Comparison of ENCODE assay signal across 23 cellular contexts in the genomic region with DNA sequence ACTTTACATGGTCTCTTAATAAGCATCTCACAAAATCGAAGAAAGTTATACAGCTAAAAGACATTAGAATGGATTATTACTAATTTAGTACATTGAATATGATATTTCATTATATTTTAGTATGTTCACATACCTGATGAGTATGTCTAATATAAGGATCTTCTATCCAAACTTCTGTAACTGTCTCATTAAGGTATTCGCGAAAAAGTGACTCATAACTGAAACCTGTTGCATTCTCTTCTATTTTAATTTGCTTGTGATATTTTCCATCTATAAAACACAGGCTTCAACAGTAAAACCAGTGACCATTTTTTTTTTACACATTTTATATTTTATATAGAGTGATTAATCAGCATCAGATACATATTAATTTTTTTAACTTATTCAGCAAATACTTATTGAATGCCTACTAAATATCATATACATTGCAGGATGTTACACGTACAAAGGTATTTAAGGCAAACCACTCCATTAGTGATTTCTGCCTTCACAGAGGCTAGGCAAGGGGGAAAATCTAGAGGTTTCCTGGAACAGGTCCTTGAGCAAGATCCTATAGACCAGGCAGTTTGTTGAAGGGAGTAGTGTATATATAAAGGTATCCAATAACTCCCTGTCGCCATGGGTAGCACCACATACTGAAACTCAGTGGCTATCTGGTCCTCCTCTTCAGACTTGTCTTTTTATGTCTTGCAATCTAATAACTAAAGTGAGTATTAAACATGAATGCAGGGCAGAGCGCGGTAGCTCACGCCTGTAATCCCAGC.
DNase-seq lines count a peak whose midpoint lies in the region; ATAC-seq, FAIRE-seq and TF ChIP-seq lines count a peak whose summit lies in the region.
"Had no signal": no experiment of that assay in that cellular context is flagged by ENCODE, and none has a peak within 500 bp of the region (broad histone marks: within the 10 kb centered on the region; RNA-seq: fewer than 3 reads in every experiment).

No MANE protein-coding gene starts in this region.

- H3K4me1 ChIP-seq in HEK293 (ENCODE audit: control insufficient read depth, insufficient read depth, low read length): no peaks in the 10 kb centered on the region
- H3K4me1 ChIP-seq: SJSA1 had no signal

- peaks cover 41 to 49% of the 10 kb centered on the region in 2 experiments for H3K36me3 ChIP-seq in HEK293 (ENCODE audit: control insufficient read depth in 2 of 2, insufficient read depth in 1 of 2, low read length in 2 of 2)

- no peak for TF ChIP-seq CTCF in HEK293 (tag by site-specific recombination; IDR thresholded peaks at IDR 0.05)

- H3K27ac Mint-ChIP-seq in activated naive CD4-positive, alpha-beta T cell treated with anti-CD3 and anti-CD28 coated beads, Interleukin-2, amount 50 U/mL, for 24 hours: peak overlapping the region; percentile 91
- peak overlapping the region; percentile 59 to 60 for H3K27ac Mint-ChIP-seq in effector memory CD8-positive, alpha-beta T cell
- H3K27ac Mint-ChIP-seq in stimulated activated naive CD8-positive, alpha-beta T cell treated with anti-CD3 and anti-CD28 coated beads, Interleukin-15, Interleukin-2, amounts not matched to agents 100 ng/mL and 50 ng/mL, for 24 hours: peak overlapping the region; percentile 83
- H3K27ac Mint-ChIP-seq: H9 had no signal

- H3K9me3 Mint-ChIP-seq in activated naive CD4-positive, alpha-beta T cell treated with anti-CD3 and anti-CD28 coated beads, Interleukin-2, amount 50 U/mL, for 24 hours: no peaks in the 10 kb centered on the region
- no peaks in the 10 kb centered on the region for H3K9me3 Mint-ChIP-seq in effector memory CD8-positive, alpha-beta T cell
- H3K9me3 Mint-ChIP-seq in stimulated activated naive CD8-positive, alpha-beta T cell treated with anti-CD3 and anti-CD28 coated beads, Interleukin-15, Interleukin-2, amounts not matched to agents 100 ng/mL and 50 ng/mL, for 24 hours: no peaks in the 10 kb centered on the region
- H3K9me3 Mint-ChIP-seq: H9, IgD-negative memory B cell had no signal

- no peak for DNase-seq in activated naive CD4-positive, alpha-beta T cell (lab: John Stamatoyannopoulos, UW)
- DNase-seq in effector memory CD8-positive, alpha-beta T cell: no peak
- DNase-seq in cerebellar nuclear complex (lab: John Stamatoyannopoulos, UW) (no peak), HTR-8/SVneo (ENCODE audit: insufficient read length, low spot score) (no peak)
- DNase-seq: ACHN, C1 segment of cervical spinal cord, DMS 273 treated with DMSO at 0.1 percent for 48 hours, DND-41, H9, Kasumi-1, MG63, NCI-H1048, NCI-H1436, NCI-H2029, NCI-H2171, NCI-H526 had no signal

- CTCF ChIA-PET in HEK293 (lab: Yijun Ruan, JAX): interaction anchor here (0.7 kb wide), 1 partner anchor 13 kb away, joined by 5 read pairs; no protein-coding TSS in a partner anchor

- H3K36me3 Mint-ChIP-seq in activated naive CD4-positive, alpha-beta T cell treated with anti-CD3 and anti-CD28 coated beads, Interleukin-2, amount 50 U/mL, for 24 hours: peaks cover 12% of the 10 kb centered on the region
- H3K36me3 Mint-ChIP-seq in effector memory CD8-positive, alpha-beta T cell (ENCODE audit: insufficient read depth): peaks cover 74% of the 10 kb centered on the region
- H3K36me3 Mint-ChIP-seq in stimulated activated naive CD8-positive, alpha-beta T cell treated with anti-CD3 and anti-CD28 coated beads, Interleukin-15, Interleukin-2, amounts not matched to agents 100 ng/mL and 50 ng/mL, for 24 hours (ENCODE audit: low read depth): peaks cover 57% of the 10 kb centered on the region
- H3K36me3 Mint-ChIP-seq: IgD-negative memory B cell had no signal

- peaks cover 49% of the 10 kb centered on the region for H3K4me1 Mint-ChIP-seq in activated naive CD4-positive, alpha-beta T cell treated with anti-CD3 and anti-CD28 coated beads, Interleukin-2, amount 50 U/mL, for 24 hours
- H3K4me1 Mint-ChIP-seq in effector memory CD8-positive, alpha-beta T cell (ENCODE audit: low read depth in 2 of 2): peaks cover 12 to 26% of the 10 kb centered on the region in 2 donors
- H3K4me1 Mint-ChIP-seq in stimulated activated naive CD8-positive, alpha-beta T cell treated with anti-CD3 and anti-CD28 coated beads, Interleukin-15, Interleukin-2, amounts not matched to agents 100 ng/mL and 50 ng/mL, for 24 hours (ENCODE audit: low read depth): peaks cover 32% of the 10 kb centered on the region
- H3K4me1 Mint-ChIP-seq: H9 had no signal

- H3K27ac ChIP-seq in HEK293 (ENCODE audit: extremely low read depth, low read depth, low read length): no peak overlapping the region
- H3K27ac ChIP-seq: HL-60, SJSA1 had no signal

- POLR2A ChIA-PET in HEK293 (lab: Yijun Ruan, JAX): no interaction called here

- H3K9me3 ChIP-seq in HEK293 (ENCODE audit: control insufficient read depth, insufficient read depth, low read depth, low read length): no peaks in the 10 kb centered on the region
- H3K9me3 ChIP-seq: MG63, SJSA1 had no signal

- FAIRE-seq in HTR-8/SVneo (lab: Jason Lieb, UNC): no peak

- no peaks in the 10 kb centered on the region for H3K27me3 Mint-ChIP-seq in activated naive CD4-positive, alpha-beta T cell treated with anti-CD3 and anti-CD28 coated beads, Interleukin-2, amount 50 U/mL, for 24 hours
- no peaks in the 10 kb centered on the region for H3K27me3 Mint-ChIP-seq in effector memory CD8-positive, alpha-beta T cell
- no peaks in the 10 kb centered on the region for H3K27me3 Mint-ChIP-seq in stimulated activated naive CD8-positive, alpha-beta T cell treated with anti-CD3 and anti-CD28 coated beads, Interleukin-15, Interleukin-2, amounts not matched to agents 100 ng/mL and 50 ng/mL, for 24 hours
- H3K27me3 Mint-ChIP-seq: IgD-negative memory B cell had no signal

- H3K4me3 ChIP-seq in HEK293 (ENCODE audit: low read depth, low read length): no peak overlapping the region
- H3K4me3 ChIP-seq: MG63, SJSA1 had no signal

- no peak for ATAC-seq in effector memory CD8-positive, alpha-beta T cell (replicated peaks)
- ATAC-seq: Panc1 had no signal

- no peak overlapping the region for H3K4me3 Mint-ChIP-seq in activated naive CD4-positive, alpha-beta T cell treated with anti-CD3 and anti-CD28 coated beads, Interleukin-2, amount 50 U/mL, for 24 hours
- H3K4me3 Mint-ChIP-seq in effector memory CD8-positive, alpha-beta T cell: no peak overlapping the region
- no peak overlapping the region for H3K4me3 Mint-ChIP-seq in stimulated activated naive CD8-positive, alpha-beta T cell treated with anti-CD3 and anti-CD28 coated beads, Interleukin-15, Interleukin-2, amounts not matched to agents 100 ng/mL and 50 ng/mL, for 24 hours
- H3K4me3 Mint-ChIP-seq: H9, IgD-negative memory B cell had no signal

TF ChIP-seq in HEK293, 187 proteins besides CTCF, POLR2A, EP300 and RAD21:
- TF ChIP-seq SCRT2 (tag by site-specific recombination; IDR thresholded peaks at IDR 0.05): peak; percentile 77; the same call in 1 of the 2 replicates
- TF ChIP-seq ZBTB7A (tag by site-specific recombination; IDR thresholded peaks at IDR 0.05; ENCODE audit: low read depth): no peak
- TF ChIP-seq ZNF112 (tag by site-specific recombination; IDR thresholded peaks at IDR 0.05): no peak
- no peak for TF ChIP-seq ZNF621 (tag by site-specific recombination; IDR thresholded peaks at IDR 0.05)
